Comparison of ENCODE assay signal across 24 cellular contexts in the genomic region with DNA sequence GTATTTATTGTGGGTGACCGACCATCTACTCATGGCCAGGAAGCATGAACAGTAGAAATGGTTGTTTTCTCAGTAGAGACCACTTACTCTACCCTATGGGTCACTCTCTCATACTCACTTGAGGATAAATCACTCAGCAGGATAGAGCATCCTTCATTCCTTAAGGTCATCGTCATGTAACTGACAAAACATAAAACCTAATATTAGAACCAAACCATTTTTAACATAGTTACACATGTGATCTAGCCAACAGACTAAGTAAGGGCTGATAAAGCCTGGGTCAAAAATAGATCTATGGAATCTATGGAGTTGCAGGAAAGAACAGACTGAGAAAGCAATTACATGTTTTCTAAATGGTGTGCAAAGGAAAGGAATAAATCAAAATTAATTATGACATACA.
"Had no signal": no experiment of that assay in that cellular context is flagged by ENCODE, and none has a peak within 500 bp of the region (broad histone marks: within the 10 kb centered on the region; RNA-seq: fewer than 3 reads in every experiment).

No MANE protein-coding gene starts in this region.

- H3K27me3 ChIP-seq: colonic mucosa, gastrocnemius medialis, ovary, spleen, testis, tibial artery had no signal

- H3K27ac ChIP-seq: colonic mucosa, epithelial cell of prostate, ovary, skin epidermis, spleen, testis, tibial artery had no signal

- H3K36me3 ChIP-seq: colonic mucosa, gastrocnemius medialis, ovary, spleen, tibial artery had no signal

- H3K4me3 ChIP-seq: colonic mucosa, gastrocnemius medialis, lung, ovary, skin epidermis, spleen, testis, tibial artery had no signal

- H3K4me1 ChIP-seq: colonic mucosa, spleen, testis had no signal

- ATAC-seq: esophagus mucosa; left colon; natural killer cell; sciatic nerve; stimulated activated memory B cell treated with anti-CD40 and anti-IgM and Interleukin-4, amounts not matched to agents 10 μg/mL and 1 μg/mL and 100 μg/mL, for 72 hours; stimulated activated naive CD8-positive, alpha-beta T cell treated with anti-CD3 and anti-CD28 coated beads, Interleukin-15, Interleukin-2, amounts not matched to agents 100 U/mL and 50 U/mL, for 24 hours had no signal

- DNase-seq: colonic mucosa; effector CD8-positive, alpha-beta T cell; endodermal cell; foreskin fibroblast; gastrocnemius medialis; head of caudate nucleus; hippocampal formation; left colon; natural killer cell; occipital lobe; ovary; posterior cingulate gyrus; spleen; stimulated activated CD4-positive, alpha-beta T cell treated with anti-CD3 and anti-CD28 coated beads, Interleukin-4, amount 100 ng/mL, for 4 hours; stimulated activated naive CD8-positive, alpha-beta T cell treated with anti-CD3 and anti-CD28 coated beads, Interleukin-15, Interleukin-2, amounts not matched to agents 100 U/mL and 50 U/mL, for 24 hours; substantia nigra; testis; tibial artery had no signal

- H3K9me3 ChIP-seq: colonic mucosa, gastrocnemius medialis, ovary, testis, tibial artery had no signal
